14 cellular contexts compared by ENCODE assay signal in genomic region chr9:134182554-134183219, GRCh38. TPM values are rescaled to one million over a fixed set of nuclear protein-coding genes. Genes with fewer than 3 reads are reported as not detected.
DNase-seq lines count a peak whose midpoint lies in the region; ATAC-seq, FAIRE-seq and TF ChIP-seq lines count a peak whose summit lies in the region.
"Had no signal": no experiment of that assay in that cellular context is flagged by ENCODE, and none has a peak within 500 bp of the region (broad histone marks: within the 10 kb centered on the region; RNA-seq: fewer than 3 reads in every experiment).

No MANE protein-coding gene starts in this region.

- H3K27me3 ChIP-seq in K562 (ENCODE audit: control insufficient read depth in 2 of 2, insufficient read depth in 2 of 2, low read length in 2 of 2) (peaks cover 26 to 47% of the 10 kb centered on the region in 2 experiments; a peak in 4 of 5 replicates), left lung (peaks cover 0 to 39% of the 10 kb centered on the region in 2 donors)

- TF ChIP-seq RAD21 in K562 (CRISPR knock-in tag; conservative IDR thresholded peaks at IDR 0.05 in 1 of 2, IDR thresholded peaks at IDR 0.05 in 1 of 2), result no peak

- TF ChIP-seq POLR2A in K562 (conservative IDR thresholded peaks at IDR 0.05) (no peak), GM12891 (IDR thresholded peaks at IDR 0.05; ENCODE audit: low read depth, low read length) (no peak)

- WGBS in K562 (ENCODE audit: insufficient coverage, low coverage, missing lambda C conversion rate), result 15% methylated on average over 3 of the region's 4 CpGs

- H4K20me1 ChIP-seq in K562 (replicated peaks; ENCODE audit: control insufficient read depth, insufficient read depth, low read length), result no peaks in the 10 kb centered on the region; the same call in 1 of the 2 replicates

- H3K36me3 ChIP-seq in K562 (ENCODE audit: control insufficient read depth, insufficient read depth, low read length) (no peaks in the 10 kb centered on the region), left lung (no peaks in the 10 kb centered on the region)

- no peak overlapping the region for H3K4me2 ChIP-seq in K562 (ENCODE audit: insufficient read depth, low read length)

- H3K79me2 ChIP-seq in K562 (ENCODE audit: control insufficient read depth, insufficient read depth, low read length), result no peaks in the 10 kb centered on the region

- no peak overlapping the region; the same call in 2 of the 3 replicates for H3K27ac ChIP-seq in K562 (ENCODE audit: extremely low read depth, low read depth, low read length)
- no peak overlapping the region for H3K27ac ChIP-seq in left lung

- TF ChIP-seq CTCF in K562 (IDR thresholded peaks at IDR 0.05 in 2 of 3, conservative IDR thresholded peaks at IDR 0.05 in 1 of 3; ENCODE audit: insufficient read depth in 2 of 3, low read depth in 1 of 3, low read length in 3 of 3) (no peak), left lung (IDR thresholded peaks at IDR 0.05) (no peak), GM10266 (IDR thresholded peaks at IDR 0.05; ENCODE audit: control insufficient read depth, insufficient read depth, low read depth, missing control alignments) (no peak)

- H3K9me1 ChIP-seq in K562 (ENCODE audit: control insufficient read depth, insufficient read depth, low read length), result no peaks in the 10 kb centered on the region

- no peak overlapping the region for H3K9ac ChIP-seq in K562 (ENCODE audit: insufficient read depth in 1 of 2, low read depth in 2 of 2, low read length in 2 of 2)

- intact Hi-C loops in K562 (cut with micrococcal nuclease), result no loop called here
- intact Hi-C loops in left lung (cut with DNase I), result no loop called here

- CTCF ChIA-PET in K562 (lab: Yijun Ruan, JAX; ENCODE audit: low intra/inter-chr PET ratio), result no interaction called here

- H3K4me3 ChIP-seq in K562, result no peak overlapping the region
- no peak overlapping the region for H3K4me3 ChIP-seq in left lung

- peaks cover 32% of the 10 kb centered on the region for H3K27me3 Mint-ChIP-seq in stimulated activated naive CD8-positive, alpha-beta T cell treated with anti-CD3 and anti-CD28 coated beads, Interleukin-15, amount 100 ng/mL, for 72 hours

- H3K9me3 ChIP-seq in K562 (replicated peaks; ENCODE audit: control insufficient read depth, insufficient read depth, low read depth, low read length) (no peaks in the 10 kb centered on the region), left lung (no peaks in the 10 kb centered on the region)

- peaks cover 48% of the 10 kb centered on the region for H3K4me1 Mint-ChIP-seq in stimulated activated naive CD8-positive, alpha-beta T cell treated with anti-CD3 and anti-CD28 coated beads, Interleukin-15, amount 100 ng/mL, for 72 hours

- H3K9me3 Mint-ChIP-seq in stimulated activated naive CD8-positive, alpha-beta T cell treated with anti-CD3 and anti-CD28 coated beads, Interleukin-15, amount 100 ng/mL, for 72 hours, result peaks cover 8 to 11% of the 10 kb centered on the region in 2 donors

- in situ Hi-C loops in K562 (cut with MboI), result no loop called here

- H2AFZ ChIP-seq in K562 (ENCODE audit: low read depth, low read length), result no peak overlapping the region

- H3K27ac Mint-ChIP-seq in stimulated activated naive CD8-positive, alpha-beta T cell treated with anti-CD3 and anti-CD28 coated beads, Interleukin-15, amount 100 ng/mL, for 72 hours, result peak overlapping the region; percentile 42 to 88

- POLR2A ChIA-PET in K562 (lab: Yijun Ruan, JAX), result no interaction called here

- H3K4me3 Mint-ChIP-seq in stimulated activated naive CD8-positive, alpha-beta T cell treated with anti-CD3 and anti-CD28 coated beads, Interleukin-15, amount 100 ng/mL, for 72 hours, result no peak overlapping the region

- peak; percentile 2 for DNase-seq in activated naive CD4-positive, alpha-beta T cell treated with anti-CD3 and anti-CD28 coated beads, Interleukin-2, amount 50 U/mL, for 16 hours
- no peak for DNase-seq in activated naive CD4-positive, alpha-beta T cell (lab: John Stamatoyannopoulos, UW)
- DNase-seq in K562 (ENCODE audit: extremely low read depth in 1 of 4, low spot score in 3 of 4), result no peak
- peak in 1 of 2 donors; percentile 5 for DNase-seq in left lung
- DNase-seq in stimulated activated naive CD8-positive, alpha-beta T cell treated with anti-CD3 and anti-CD28 coated beads, Interleukin-15, amount 100 ng/mL, for 72 hours, result no peak
- no peak for DNase-seq in GM12891 (ENCODE audit: insufficient read length, low spot score)
- DNase-seq in GM10266 (ENCODE audit: extremely low spot score), result no peak
- DNase-seq: foreskin melanocyte, GDM1, GOT3, NCI-H1930 had no signal

- H3K4me1 ChIP-seq in K562 (replicated peaks in 1 of 2; ENCODE audit: control insufficient read depth in 2 of 2, insufficient read depth in 2 of 2, low read length in 2 of 2) (peaks cover 4 to 21% of the 10 kb centered on the region in 2 experiments; a peak in 3 of 5 replicates), left lung (no peaks in the 10 kb centered on the region)

- TF ChIP-seq EP300 in K562 (IDR thresholded peaks at IDR 0.05; ENCODE audit: low read length), result no peak

- no TSS peak for BruUV-seq in K562 (replicated peaks; lab: Mats Ljungman, UMichigan)

- no peak for FAIRE-seq in K562 (lab: Jason Lieb, UNC)
- no peak for FAIRE-seq in GM12891 (lab: Jason Lieb, UNC)

- ATAC-seq in K562 (no peak), left lung (peak; percentile 59), GM19463 (IDR thresholded peaks at IDR 0.05; ENCODE audit: unreplicated experiment) (no peak)
- peak; percentile 35 for ATAC-seq in stimulated activated naive CD8-positive, alpha-beta T cell treated with anti-CD3 and anti-CD28 coated beads, Interleukin-15, amount 100 ng/mL, for 72 hours
- ATAC-seq: left colon had no signal

TF ChIP-seq in K562, 482 proteins besides CTCF, POLR2A, EP300 and RAD21 (continues in another document):
- TF ChIP-seq ZNF347 (CRISPR knock-in tag; IDR thresholded peaks at IDR 0.05; ENCODE audit: low read depth) (no peak), USF2 (CRISPR knock-in tag; IDR thresholded peaks at IDR 0.05) (no peak), CREBBP (IDR thresholded peaks at IDR 0.05; ENCODE audit: low read depth, low read length) (peak; percentile 34)

TF ChIP-seq in GM12891, 5 proteins besides CTCF, POLR2A, EP300 and RAD21:
- no peak for TF ChIP-seq POU2F2 (IDR thresholded peaks at IDR 0.05; ENCODE audit: low read depth, low read length)
- no peak for TF ChIP-seq PAX5 (IDR thresholded peaks at IDR 0.05; ENCODE audit: insufficient read depth, low read length, severe bottlenecking)
- no peak for TF ChIP-seq POLR2AphosphoS5 (IDR thresholded peaks at IDR 0.05; ENCODE audit: low read depth, low read length)
- TF ChIP-seq SPI1 (IDR thresholded peaks at IDR 0.05; ENCODE audit: low read depth, low read length), result no peak
- TF ChIP-seq TAF1 (IDR thresholded peaks at IDR 0.05; ENCODE audit: low read depth, low read length), result no peak

RNA-seq across cellular contexts. Expression of gene RNU6ATAC, which starts 18.3 kb away (rescaled TPM):
- not detected in 2 replicates for total RNA-seq in K562 (2011; cell fraction: chromatin; rRNA removed; ENCODE audit: low replicate concordance)
- total RNA-seq in K562 (2011; cell fraction: nucleolus; rRNA removed), result under 0.01 TPM in 2 replicates
- total RNA-seq in K562 (2011; cell fraction: nucleoplasm; rRNA removed), result under 0.01 TPM in 1 of 2 replicates, not detected in the other
- total RNA-seq in K562 (2014; rRNA removed) (not detected in 2 replicates), K562 (2014; rRNA removed; fragmentation: Illumina TruSeq; extraction: Trizol) (3,061 and 4,723 TPM in 2 replicates), K562 (2015; rRNA removed; fragmentation: Illumina TruSeq; extraction: Trizol) (352 and 491 TPM in 2 replicates), K562 (2021) (143 and 200 TPM in 2 replicates), left lung (100 to 1,000 TPM; 105 to 106 TPM)
- polyA plus RNA-seq in K562 (2011; rRNA removed) (not detected in 2 replicates), K562 (2014; fragmentation: Illumina TruSeq; extraction: Trizol) (not detected in 2 replicates), K562 (2014; fragmentation: Nextera tagmentation; extraction: Ambion mirVana) (not detected), K562 (2014; rRNA removed) (not detected in 2 replicates)
- not detected in 2 replicates for polyA plus RNA-seq in K562 (2011; cell fraction: cytosol; rRNA removed)
- polyA plus RNA-seq in K562 (2011; cell fraction: nucleus; rRNA removed), result not detected in 2 replicates
- polyA plus RNA-seq in K562 (2012), result not detected in 2 replicates
- polyA minus RNA-seq in K562 (2011; rRNA and poly(A)+ RNA removed), result 1,988 and 3,166 TPM in 2 replicates
- 917 and 3,812 TPM in 2 replicates for polyA minus RNA-seq in K562 (2011; cell fraction: cytosol; rRNA and poly(A)+ RNA removed)
- under 0.01 TPM in 2 replicates for polyA minus RNA-seq in K562 (2011; cell fraction: nucleus; rRNA and poly(A)+ RNA removed)
- not detected for polyA plus RNA-seq in GM12891 (2012; ENCODE audit: low read depth, missing spikeins)
- total RNA-seq: cerebellum had no signal

RNA-seq across cellular contexts. Expression of gene WDR5, which starts 46.8 kb away (rescaled TPM):
- total RNA-seq in K562 (2011; cell fraction: chromatin; rRNA removed; ENCODE audit: low replicate concordance), result 30.3 and 49.8 TPM in 2 replicates
- 28.3 and 32.7 TPM in 2 replicates for total RNA-seq in K562 (2011; cell fraction: nucleolus; rRNA removed)
- total RNA-seq in K562 (2011; cell fraction: nucleoplasm; rRNA removed), result 25.4 and 26.2 TPM in 2 replicates
- 34.6 and 50.0 TPM in 2 replicates for total RNA-seq in K562 (2014; rRNA removed)
- 33.4 and 37.0 TPM in 2 replicates for total RNA-seq in K562 (2014; rRNA removed; fragmentation: Illumina TruSeq; extraction: Trizol)
- 43.5 and 43.7 TPM in 2 replicates for total RNA-seq in K562 (2015; rRNA removed; fragmentation: Illumina TruSeq; extraction: Trizol)
- 55.8 and 56.8 TPM in 2 replicates for total RNA-seq in K562 (2021)
- polyA plus RNA-seq in K562 (2011; rRNA removed), result 33.8 and 38.6 TPM in 2 replicates
- 39.4 and 44.2 TPM in 2 replicates for polyA plus RNA-seq in K562 (2011; cell fraction: cytosol; rRNA removed)
- 63.7 and 79.3 TPM in 2 replicates for polyA plus RNA-seq in K562 (2011; cell fraction: nucleus; rRNA removed)
- 34.4 and 45.7 TPM in 2 replicates for polyA plus RNA-seq in K562 (2012)
- polyA plus RNA-seq in K562 (2014; fragmentation: Illumina TruSeq; extraction: Trizol), result 56.3 and 59.8 TPM in 2 replicates
- 1 to 10 TPM; 3.0 TPM for polyA plus RNA-seq in K562 (2014; fragmentation: Nextera tagmentation; extraction: Ambion mirVana)
- polyA plus RNA-seq in K562 (2014; rRNA removed), result 42.1 and 49.3 TPM in 2 replicates
- polyA minus RNA-seq in K562 (2011; rRNA and poly(A)+ RNA removed), result 18.7 and 22.5 TPM in 2 replicates
- polyA minus RNA-seq in K562 (2011; cell fraction: cytosol; rRNA and poly(A)+ RNA removed), result 25.8 and 27.6 TPM in 2 replicates
- 16.7 and 22.0 TPM in 2 replicates for polyA minus RNA-seq in K562 (2011; cell fraction: nucleus; rRNA and poly(A)+ RNA removed)
- 10 to 100 TPM; 23.7 to 32.2 TPM for total RNA-seq in left lung
- polyA plus RNA-seq in GM12891 (2012; ENCODE audit: low read depth, missing spikeins), result 24.7 TPM

Comparison
In these comparisons a context has a peak if more than half of its experiments do, and no peak if none do; other contexts are left out.
1. ATAC-seq: peak in left lung (single experiment) and stimulated activated naive CD8-positive, alpha-beta T cell treated with anti-CD3 and anti-CD28 coated beads, Interleukin-15, amount 100 ng/mL, for 72 hours (single experiment); none in K562 (single experiment) and GM19463 (single experiment).